Comparison of ENCODE assay signal across 11 cellular contexts in the genomic region with DNA sequence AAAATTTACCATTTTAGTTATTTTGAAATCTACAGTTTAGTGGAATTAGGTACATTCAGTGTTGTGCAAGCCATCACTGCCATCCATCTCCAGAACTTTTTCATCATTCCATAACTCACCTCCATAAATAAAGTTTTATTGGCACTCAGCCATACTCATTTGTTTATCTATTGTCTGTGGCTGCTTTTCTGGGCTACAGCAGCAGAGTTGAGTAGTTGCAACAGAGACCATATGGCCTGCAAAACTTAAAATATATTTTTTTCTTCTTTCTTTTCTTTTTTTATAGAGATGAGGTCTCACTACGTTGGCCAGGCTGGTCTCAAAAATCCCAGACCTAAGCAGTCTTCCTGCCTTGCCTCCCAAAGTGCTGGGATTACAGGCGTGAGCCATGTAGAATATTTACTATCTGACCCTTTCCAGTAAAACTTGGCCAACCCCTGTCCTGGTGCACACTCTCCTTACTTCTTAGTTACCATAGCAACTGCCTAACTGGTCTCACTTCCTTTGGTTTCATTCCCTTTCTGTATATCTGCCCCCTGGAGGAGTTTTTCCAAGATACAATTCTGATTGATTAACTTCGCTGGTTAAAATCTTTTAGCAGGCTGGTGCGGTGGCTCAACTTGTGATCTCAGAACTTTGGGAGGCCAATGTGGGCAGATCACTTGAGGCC.
DNase-seq lines count a peak whose midpoint lies in the region; ATAC-seq and TF ChIP-seq lines count a peak whose summit lies in the region.
"Had no signal": no experiment of that assay in that cellular context is flagged by ENCODE, and none has a peak within 500 bp of the region (broad histone marks: within the 10 kb centered on the region; RNA-seq: fewer than 3 reads in every experiment).

No MANE protein-coding gene starts in this region.

- peak overlapping the region; percentile 89 for H3K27ac Mint-ChIP-seq in endothelial cell (ENCODE audit: unreplicated experiment)

- ATAC-seq in GM18505 (IDR thresholded peaks at IDR 0.05; ENCODE audit: unreplicated experiment): no peak
- ATAC-seq: activated CD4-positive, CD25-positive, alpha-beta regulatory T cell treated with anti-CD3 and anti-CD28 coated beads, Interleukin-2, amount 50 U/mL, for 24 hours; body of pancreas had no signal

- H4K20me1 ChIP-seq in osteoblast (ENCODE audit: insufficient read depth, low read length): peaks cover 13% of the 10 kb centered on the region

- H3K36me3 ChIP-seq in osteoblast (ENCODE audit: insufficient read depth, low read length) (no peaks in the 10 kb centered on the region), suprapubic skin (no peaks in the 10 kb centered on the region), Peyer's patch (no peaks in the 10 kb centered on the region)

- H3K4me1 ChIP-seq in osteoblast (ENCODE audit: insufficient read depth, low read length) (peaks cover 28% of the 10 kb centered on the region), suprapubic skin (peaks cover 3% of the 10 kb centered on the region), Peyer's patch (peaks cover 0 to 11% (median 2%) of the 10 kb centered on the region in 4 donors)

- H3K4me2 ChIP-seq in osteoblast (ENCODE audit: insufficient read depth, low read length): no peak overlapping the region

- H2AFZ ChIP-seq in osteoblast (ENCODE audit: low read length): no peak overlapping the region

- H3K27me3 Mint-ChIP-seq in endothelial cell (ENCODE audit: unreplicated experiment): peaks cover 1% of the 10 kb centered on the region

- no peak for TF ChIP-seq EP300 in suprapubic skin (IDR thresholded peaks at IDR 0.05)

- no peaks in the 10 kb centered on the region for H3K36me3 Mint-ChIP-seq in endothelial cell (ENCODE audit: low read depth, unreplicated experiment)

- H3K79me2 ChIP-seq in osteoblast (ENCODE audit: insufficient read depth, low read length): peaks cover 31% of the 10 kb centered on the region

- TF ChIP-seq CTCF in endothelial cell (IDR thresholded peaks at IDR 0.05; ENCODE audit: unreplicated experiment) (no peak), osteoblast (IDR thresholded peaks at IDR 0.05; ENCODE audit: extremely low read depth, low read depth, low read length) (peak; percentile 24), suprapubic skin (IDR thresholded peaks at IDR 0.05) (no peak), Peyer's patch (IDR thresholded peaks at IDR 0.05) (no peak)

- 85% methylated on average over 4 of the region's 4 CpGs for WGBS in suprapubic skin

- H3K4me3 ChIP-seq in osteoblast (ENCODE audit: insufficient read depth, low read length) (no peak overlapping the region), suprapubic skin (no peak overlapping the region), Peyer's patch (no peak overlapping the region)
- H3K4me3 ChIP-seq: body of pancreas had no signal

- no peaks in the 10 kb centered on the region for H3K9me3 Mint-ChIP-seq in endothelial cell (ENCODE audit: unreplicated experiment)

- no peaks in the 10 kb centered on the region for H3K9me3 ChIP-seq in osteoblast (ENCODE audit: low read depth, low read length)
- no peaks in the 10 kb centered on the region for H3K9me3 ChIP-seq in suprapubic skin
- H3K9me3 ChIP-seq in Peyer's patch: no peaks in the 10 kb centered on the region
- H3K9me3 ChIP-seq: body of pancreas had no signal

- peak; percentile 76 for DNase-seq in DMS 273 (lab: John Stamatoyannopoulos, UW; ENCODE audit: unreplicated experiment)
- DNase-seq in M059J (ENCODE audit: low read depth): peak; percentile 58
- DNase-seq in endothelial cell (ENCODE audit: low spot score): no peak
- peak; percentile 91 for DNase-seq in osteoblast (ENCODE audit: insufficient read length, low spot score, missing footprints)
- no peak for DNase-seq in suprapubic skin (ENCODE audit: low spot score in 2 of 2)
- DNase-seq in Peyer's patch: no peak
- no peak for DNase-seq in AML-193 (lab: John Stamatoyannopoulos, UW)
- DNase-seq: body of pancreas, NCI-H526 had no signal

- H3K4me3 Mint-ChIP-seq in endothelial cell (ENCODE audit: unreplicated experiment): no peak overlapping the region

- H3K4me1 Mint-ChIP-seq in endothelial cell (ENCODE audit: unreplicated experiment): peaks cover 18% of the 10 kb centered on the region

- H3K27ac ChIP-seq in osteoblast (ENCODE audit: low read depth, low read length): peak overlapping the region; percentile 42
- no peak overlapping the region for H3K27ac ChIP-seq in suprapubic skin
- H3K27ac ChIP-seq in Peyer's patch: peak overlapping the region in 1 of 4 donors; percentile 15
- H3K27ac ChIP-seq: body of pancreas had no signal

- H3K27me3 ChIP-seq in osteoblast (ENCODE audit: insufficient read depth, low read length) (no peaks in the 10 kb centered on the region), suprapubic skin (no peaks in the 10 kb centered on the region), Peyer's patch (no peaks in the 10 kb centered on the region)
- H3K27me3 ChIP-seq: body of pancreas had no signal

- TF ChIP-seq POLR2A in suprapubic skin (IDR thresholded peaks at IDR 0.05) (no peak), Peyer's patch (IDR thresholded peaks at IDR 0.05) (no peak), GM18505 (IDR thresholded peaks at IDR 0.05; ENCODE audit: borderline replicate concordance, extremely low read depth, insufficient read depth, insufficient read length) (no peak)

Comparison
In these comparisons a context has a peak if more than half of its experiments do, and no peak if none do; other contexts are left out.
1. DNase-seq: peak in DMS 273 (single experiment), M059J (single experiment) and osteoblast (single experiment); none in endothelial cell (single experiment), suprapubic skin (0 of 2), Peyer's patch (0 of 3) and AML-193 (0 of 2).